Comparison of ENCODE assay signal across 1 cellular context in genomic region chr17:8877984-8878383, GRCh38.
TF ChIP-seq lines count a peak whose summit lies in the region.

No MANE protein-coding gene starts in this region.

TF ChIP-seq in GM12878, 131 proteins besides CTCF, POLR2A, EP300 and RAD21:
- TF ChIP-seq, protein P1, sequence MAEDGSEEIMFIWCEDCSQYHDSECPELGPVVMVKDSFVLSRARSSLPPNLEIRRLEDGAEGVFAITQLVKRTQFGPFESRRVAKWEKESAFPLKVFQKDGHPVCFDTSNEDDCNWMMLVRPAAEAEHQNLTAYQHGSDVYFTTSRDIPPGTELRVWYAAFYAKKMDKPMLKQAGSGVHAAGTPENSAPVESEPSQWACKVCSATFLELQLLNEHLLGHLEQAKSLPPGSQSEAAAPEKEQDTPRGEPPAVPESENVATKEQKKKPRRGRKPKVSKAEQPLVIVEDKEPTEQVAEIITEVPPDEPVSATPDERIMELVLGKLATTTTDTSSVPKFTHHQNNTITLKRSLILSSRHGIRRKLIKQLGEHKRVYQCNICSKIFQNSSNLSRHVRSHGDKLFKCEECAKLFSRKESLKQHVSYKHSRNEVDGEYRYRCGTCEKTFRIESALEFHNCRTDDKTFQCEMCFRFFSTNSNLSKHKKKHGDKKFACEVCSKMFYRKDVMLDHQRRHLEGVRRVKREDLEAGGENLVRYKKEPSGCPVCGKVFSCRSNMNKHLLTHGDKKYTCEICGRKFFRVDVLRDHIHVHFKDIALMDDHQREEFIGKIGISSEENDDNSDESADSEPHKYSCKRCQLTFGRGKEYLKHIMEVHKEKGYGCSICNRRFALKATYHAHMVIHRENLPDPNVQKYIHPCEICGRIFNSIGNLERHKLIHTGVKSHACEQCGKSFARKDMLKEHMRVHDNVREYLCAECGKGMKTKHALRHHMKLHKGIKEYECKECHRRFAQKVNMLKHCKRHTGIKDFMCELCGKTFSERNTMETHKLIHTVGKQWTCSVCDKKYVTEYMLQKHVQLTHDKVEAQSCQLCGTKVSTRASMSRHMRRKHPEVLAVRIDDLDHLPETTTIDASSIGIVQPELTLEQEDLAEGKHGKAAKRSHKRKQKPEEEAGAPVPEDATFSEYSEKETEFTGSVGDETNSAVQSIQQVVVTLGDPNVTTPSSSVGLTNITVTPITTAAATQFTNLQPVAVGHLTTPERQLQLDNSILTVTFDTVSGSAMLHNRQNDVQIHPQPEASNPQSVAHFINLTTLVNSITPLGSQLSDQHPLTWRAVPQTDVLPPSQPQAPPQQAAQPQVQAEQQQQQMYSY (CRISPR knock-in tag; IDR thresholded peaks at IDR 0.05) = no peak
- TF ChIP-seq CBX3 (IDR thresholded peaks at IDR 0.05; ENCODE audit: borderline replicate concordance, low read depth) (no peak), PML (IDR thresholded peaks at IDR 0.05; ENCODE audit: low read length) (no peak), ZZZ3 (IDR thresholded peaks at IDR 0.05; ENCODE audit: control insufficient read depth, insufficient read length, low read depth) (no peak), ATF2 (IDR thresholded peaks at IDR 0.05; ENCODE audit: low read length) (0 out of 2 replicates have a peak, but pooled peaks have one; percentile 7), POLR2AphosphoS5 (IDR thresholded peaks at IDR 0.05; ENCODE audit: low read length) (peak; percentile 60; the same call in 1 of the 2 replicates), EGR1 (IDR thresholded peaks at IDR 0.05; ENCODE audit: borderline replicate concordance in 1 of 2, low read depth in 2 of 2, low read length in 2 of 2) (no peak)
- TF ChIP-seq, protein P2, sequence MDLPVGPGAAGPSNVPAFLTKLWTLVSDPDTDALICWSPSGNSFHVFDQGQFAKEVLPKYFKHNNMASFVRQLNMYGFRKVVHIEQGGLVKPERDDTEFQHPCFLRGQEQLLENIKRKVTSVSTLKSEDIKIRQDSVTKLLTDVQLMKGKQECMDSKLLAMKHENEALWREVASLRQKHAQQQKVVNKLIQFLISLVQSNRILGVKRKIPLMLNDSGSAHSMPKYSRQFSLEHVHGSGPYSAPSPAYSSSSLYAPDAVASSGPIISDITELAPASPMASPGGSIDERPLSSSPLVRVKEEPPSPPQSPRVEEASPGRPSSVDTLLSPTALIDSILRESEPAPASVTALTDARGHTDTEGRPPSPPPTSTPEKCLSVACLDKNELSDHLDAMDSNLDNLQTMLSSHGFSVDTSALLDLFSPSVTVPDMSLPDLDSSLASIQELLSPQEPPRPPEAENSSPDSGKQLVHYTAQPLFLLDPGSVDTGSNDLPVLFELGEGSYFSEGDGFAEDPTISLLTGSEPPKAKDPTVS (IDR thresholded peaks at IDR 0.05; ENCODE audit: low read depth, low read length) = no peak
